ENCODE assay signal across 8 cellular contexts in the genomic region with DNA sequence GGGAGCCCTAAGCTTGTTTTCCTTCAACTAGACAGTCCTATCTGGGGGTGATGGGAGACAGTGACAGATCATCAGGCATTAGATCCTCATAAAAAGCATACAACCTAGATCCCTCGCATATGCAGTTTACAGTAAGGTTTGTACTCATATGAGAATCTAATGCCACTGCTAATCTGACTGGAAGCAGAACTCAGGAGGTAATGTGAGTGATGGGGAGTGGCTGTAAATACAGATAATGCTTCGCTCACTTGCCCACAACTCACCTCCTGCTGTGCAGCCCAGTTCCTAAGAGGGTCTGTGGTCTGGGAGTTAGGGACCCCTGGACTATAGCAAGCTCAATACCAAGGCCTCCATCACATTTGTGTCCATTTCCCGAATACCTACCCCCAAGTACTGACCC.
"Had no signal": no experiment of that assay in that cellular context is flagged by ENCODE, and none has a peak within 500 bp of the region (broad histone marks: within the 10 kb centered on the region; RNA-seq: fewer than 3 reads in every experiment).

No MANE protein-coding gene starts in this region.

- ATAC-seq: GM12878 had no signal

- DNase-seq: GDM1, GF-D8 had no signal

- FAIRE-seq: G401.6, GM12878, GM12891, GM12892, GM18507, GM19239 had no signal

- H3K4me3 ChIP-seq: GM12878 had no signal
